11 cellular contexts compared by ENCODE assay signal in the genomic region with DNA sequence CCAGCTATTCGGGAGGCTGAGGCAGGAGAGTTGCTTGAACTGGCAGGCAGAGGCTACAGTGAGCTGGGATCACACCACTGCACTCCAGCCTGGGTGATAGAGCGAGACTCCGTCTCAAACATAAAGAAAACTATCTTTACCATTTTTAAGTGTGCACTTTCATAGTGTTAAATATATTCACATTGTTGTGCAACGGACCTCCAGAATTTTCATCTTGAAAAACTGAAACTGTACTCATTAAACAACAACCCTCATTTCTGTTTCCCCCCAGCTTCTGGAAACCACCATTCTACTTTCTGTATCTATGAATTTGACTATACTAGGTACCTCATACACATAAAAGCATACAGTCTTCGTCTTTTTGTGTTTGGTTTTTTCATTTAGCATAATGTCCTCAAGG. TPM values are rescaled to one million over a fixed set of nuclear protein-coding genes. Genes with fewer than 3 reads are reported as not detected.
DNase-seq lines count a peak whose midpoint lies in the region; ATAC-seq and TF ChIP-seq lines count a peak whose summit lies in the region.
"Had no signal": no experiment of that assay in that cellular context is flagged by ENCODE, and none has a peak within 500 bp of the region (broad histone marks: within the 10 kb centered on the region; RNA-seq: fewer than 3 reads in every experiment).

No MANE protein-coding gene starts in this region.

- DNase-seq in HL-60 (ENCODE audit: low read depth in 1 of 2, low spot score in 1 of 2) = no peak
- DNase-seq in ecto neural progenitor cell (ENCODE audit: low spot score) = no peak
- no peak for DNase-seq in KG1 (lab: John Stamatoyannopoulos, UW)
- no peak for DNase-seq in cerebellum (ENCODE audit: low spot score)
- DNase-seq in SW480 (ENCODE audit: low spot score) = no peak
- DNase-seq: activated naive CD4-positive, alpha-beta T cell treated with anti-CD3 and anti-CD28 coated beads, Interleukin-2, amount 10 ng/mL, durations not matched to agents 7 days and 5 days; glutamatergic neuron; NCI-H1930 had no signal

- H3K27ac ChIP-seq in HL-60 (replicated peaks) = peak overlapping the region; percentile 31

- no peak for TF ChIP-seq CTCF in HL-60 (IDR thresholded peaks at IDR 0.05; ENCODE audit: insufficient read depth, low read length)

- H3K4me3 ChIP-seq in HL-60 (replicated peaks; ENCODE audit: insufficient read depth, low read length) = no peak overlapping the region

- peak; percentile 83 for ATAC-seq in GM18861 (IDR thresholded peaks at IDR 0.05; ENCODE audit: unreplicated experiment)
- peak; percentile 78 for ATAC-seq in GM19467 (IDR thresholded peaks at IDR 0.05; ENCODE audit: unreplicated experiment)
- ATAC-seq in HG02938 (IDR thresholded peaks at IDR 0.05; ENCODE audit: unreplicated experiment) = peak; percentile 93

- H3K27me3 ChIP-seq in HL-60 (ENCODE audit: insufficient read depth, poor library complexity, severe bottlenecking) = no peaks in the 10 kb centered on the region

RNA-seq across cellular contexts. Expression of a gene that starts 26.7 kb away (rescaled TPM):
- 22.2 TPM for total RNA-seq in cerebellum
